ENCODE assay signal across 21 cellular contexts in genomic region chr9:89839952-89840351, GRCh38.
A peak's percentile ranks its signal among the peaks of the same experiment; 100 is the strongest.
DNase-seq lines count a peak whose midpoint lies in the region; ATAC-seq, FAIRE-seq and TF ChIP-seq lines count a peak whose summit lies in the region.
"Had no signal": no experiment of that assay in that cellular context is flagged by ENCODE, and none has a peak within 500 bp of the region (broad histone marks: within the 10 kb centered on the region; RNA-seq: fewer than 3 reads in every experiment).

No MANE protein-coding gene starts in this region.

- H4K20me1 ChIP-seq in H1 (replicated peaks in 1 of 2; ENCODE audit: control insufficient read depth in 1 of 2, insufficient read depth in 2 of 2, low read length in 2 of 2) (no peaks in the 10 kb centered on the region), mammary epithelial cell (ENCODE audit: insufficient read depth, low read length) (no peaks in the 10 kb centered on the region)

- no peaks in the 10 kb centered on the region for H3K79me1 ChIP-seq in H1 (ENCODE audit: low read depth, low read length)
- no peaks in the 10 kb centered on the region for H3K79me1 ChIP-seq in mesenchymal stem cell (replicated peaks; ENCODE audit: low read length, poor library complexity, severe bottlenecking)

- no peak for TF ChIP-seq POLR2A in H1 (IDR thresholded peaks at IDR 0.05; ENCODE audit: control extremely low read depth in 1 of 2, low read depth in 2 of 2, low read length in 2 of 2)

- H3K4me3 ChIP-seq in H1 (ENCODE audit: extremely low read depth in 1 of 4, insufficient read depth in 2 of 4, low read depth in 3 of 4, low read length in 4 of 4) (no peak overlapping the region), mesenchymal stem cell (ENCODE audit: insufficient read depth in 1 of 2, low read depth in 1 of 2, low read length in 2 of 2) (no peak overlapping the region), mammary epithelial cell (replicated peaks in 1 of 3; ENCODE audit: insufficient read depth in 1 of 3, low read depth in 2 of 3, low read length in 3 of 3) (no peak overlapping the region)
- H3K4me3 ChIP-seq: MG63, SJSA1 had no signal

- H2BK15ac ChIP-seq in H1 (ENCODE audit: low read length) = no peak overlapping the region
- H2BK15ac ChIP-seq in mesenchymal stem cell (ENCODE audit: low read depth, poor library complexity, severe bottlenecking) = no peak overlapping the region

- in situ Hi-C loops in mammary epithelial cell (cut with MboI; ENCODE audit: low sequenced_read_pairs in 2 of 2) = no loop called here

- no TSS peak for BruUV-seq in mammary epithelial cell (replicated peaks; lab: Mats Ljungman, UMichigan)

- H3K4ac ChIP-seq in H1 (replicated peaks; ENCODE audit: insufficient read length, low read depth, low read length) (no peak overlapping the region), mesenchymal stem cell (ENCODE audit: low read depth in 1 of 2, low read length in 2 of 2) (peak overlapping the region in 1 of 2 experiments; percentile 64)

- H3K9ac ChIP-seq in H1 (replicated peaks in 1 of 4; ENCODE audit: extremely low read depth in 1 of 4, low read depth in 3 of 4, low read length in 3 of 4) (no peak overlapping the region; a peak in 1 of 7 replicates), mesenchymal stem cell (ENCODE audit: low read length) (peak overlapping the region; percentile 33), mammary epithelial cell (ENCODE audit: insufficient read depth, low read length) (no peak overlapping the region)

- intact Hi-C loops in sciatic nerve (cut with DNase I) = no loop called here
- intact Hi-C loops in mammary epithelial cell (cut with micrococcal nuclease) = no loop called here

- WGBS in H1 (ENCODE audit: extremely low coverage in 1 of 2, insufficient coverage in 1 of 2, insufficient read length in 1 of 2, insufficient replicate concordance in 2 of 2, low coverage in 1 of 2, low lambda C conversion rate in 2 of 2, missing lambda C conversion rate in 1 of 2), 2 experiments = 79% methylated on average over 7 of the region's 7 CpGs; no CpG with 5 or more reads in 1 of the 2 experiments
- 65% methylated on average over 7 of the region's 7 CpGs for WGBS in mesenchymal stem cell
- WGBS in mammary epithelial cell (ENCODE audit: low coverage, missing lambda C conversion rate) = 51% methylated on average over 5 of the region's 7 CpGs

- peaks cover 1 to 18% (median 11%) of the 10 kb centered on the region in 4 experiments; a peak in 6 of 7 replicates for H3K4me1 ChIP-seq in H1 (replicated peaks in 1 of 4; ENCODE audit: control insufficient read depth in 3 of 4, insufficient read depth in 4 of 4, low read length in 3 of 4)
- H3K4me1 ChIP-seq in mesenchymal stem cell (ENCODE audit: control insufficient read depth, insufficient read depth, low read depth, low read length) = no peaks in the 10 kb centered on the region
- peaks cover 3% of the 10 kb centered on the region for H3K4me1 ChIP-seq in mammary epithelial cell (ENCODE audit: insufficient read depth, low read length)
- H3K4me1 ChIP-seq: SJSA1 had no signal

- ATAC-seq in sciatic nerve = peak; percentile 7
- no peak for ATAC-seq in GM21786 (IDR thresholded peaks at IDR 0.05; ENCODE audit: unreplicated experiment)
- ATAC-seq: CD8-positive, alpha-beta T cell; HCT116 had no signal

- POLR2A ChIA-PET in H1 (lab: Charles Lee; ENCODE audit: partially characterized antibody) = no interaction called here

- no peak for TF ChIP-seq RAD21 in H1 (IDR thresholded peaks at IDR 0.05 in 1 of 2, conservative IDR thresholded peaks at IDR 0.05 in 1 of 2; ENCODE audit: low read depth in 2 of 2, low read length in 2 of 2)

- DNase-seq in NCI-H510A treated with DMSO at 0.1 percent for 48 hours (lab: John Stamatoyannopoulos, UW) (peak; percentile 20), NCI-H510A (lab: John Stamatoyannopoulos, UW) (no peak), H1 (ENCODE audit: low read depth in 1 of 2, low spot score in 2 of 2) (no peak), mesenchymal stem cell (peak; percentile 26), sciatic nerve (ENCODE audit: low spot score) (no peak), mammary epithelial cell (no peak), RCC 7860 (ENCODE audit: low spot score) (no peak)
- DNase-seq: 8988T; CD8-positive, alpha-beta T cell; DMS79 treated with DMSO at 0.1 percent for 48 hours; IMR-90; Karpas-422; MG63; NCI-H1092 treated with DMSO at 0.1 percent for 48 hours; NCI-H2081 treated with DMSO at 0.1 percent for 48 hours; NK-92 treated with Interleukin-12 subunit alpha and Interleukin-12 subunit beta, amount 100 ng/mL, for 24 hours; OCI-M1 had no signal

- H3K56ac ChIP-seq in H1 (replicated peaks; ENCODE audit: insufficient read length, low read depth, low read length) = no peak overlapping the region

- no peak overlapping the region for H4K5ac ChIP-seq in H1 (ENCODE audit: insufficient read length, low read depth, low read length)

- H2BK20ac ChIP-seq in H1 (ENCODE audit: low read length) = no peak overlapping the region

- FAIRE-seq in H1 (lab: Jason Lieb, UNC) (no peak), RCC 7860 (lab: Jason Lieb, UNC) (no peak)

- H3K23ac ChIP-seq in H1 (ENCODE audit: insufficient read length) (no peak overlapping the region), mesenchymal stem cell (ENCODE audit: low read length in 2 of 2) (no peak overlapping the region)

- dilution Hi-C loops in mammary epithelial cell (cut with HindIII; ENCODE audit: low sequenced_read_pairs) = no loop called here

- H2BK120ac ChIP-seq in H1 (replicated peaks; ENCODE audit: low read depth, low read length) (no peak overlapping the region), mesenchymal stem cell (ENCODE audit: low read depth, low read length) (peak overlapping the region; percentile 56)

- H3K79me2 ChIP-seq in H1 (ENCODE audit: control insufficient read depth in 1 of 2, insufficient read depth in 2 of 2, low read length in 2 of 2) (no peaks in the 10 kb centered on the region), mammary epithelial cell (ENCODE audit: insufficient read depth, low read length) (no peaks in the 10 kb centered on the region)

- H4K8ac ChIP-seq in H1 (ENCODE audit: extremely low read depth, insufficient read depth, low read length) = no peak overlapping the region
- H4K8ac ChIP-seq in mesenchymal stem cell (ENCODE audit: low read length) = peak overlapping the region; percentile 21

- peaks cover 0 to 3% (median 0%) of the 10 kb centered on the region in 4 experiments; a peak in 1 of 7 replicates for H3K27me3 ChIP-seq in H1 (replicated peaks in 1 of 4; ENCODE audit: control insufficient read depth in 3 of 4, extremely low read depth in 1 of 4, insufficient read depth in 3 of 4, low read length in 3 of 4)
- H3K27me3 ChIP-seq in mesenchymal stem cell (ENCODE audit: control insufficient read depth in 1 of 2, insufficient read depth in 1 of 2, low read length in 2 of 2) = peaks cover 0 to 3% of the 10 kb centered on the region in 2 experiments
- H3K27me3 ChIP-seq in mammary epithelial cell (ENCODE audit: insufficient read depth, low read length) = no peaks in the 10 kb centered on the region
- H3K27me3 ChIP-seq: MG63, SJSA1 had no signal

- H2AK5ac ChIP-seq in H1 (ENCODE audit: low read depth, low read length) (no peak overlapping the region), mesenchymal stem cell (ENCODE audit: low read length, severe bottlenecking) (no peak overlapping the region)

- H4K91ac ChIP-seq in H1 (replicated peaks; ENCODE audit: insufficient read length, low read length) (no peak overlapping the region), mesenchymal stem cell (ENCODE audit: low read length) (peak overlapping the region; percentile 36)

- H3K23me2 ChIP-seq in H1 (ENCODE audit: low read depth, low read length) = no peaks in the 10 kb centered on the region

- CTCF ChIA-PET in H1 (lab: Charles Lee; ENCODE audit: partially characterized antibody) = interaction anchor here (0.8 to 1.5 kb wide), 7 partner anchors 16 to 254 kb away, joined by 3 read pairs; no protein-coding TSS in a partner anchor
- CTCF ChIA-PET in mammary epithelial cell (lab: Charles Lee; ENCODE audit: low non-redundant PET) = no interaction called here

- TF ChIP-seq EP300 in H1 (IDR thresholded peaks at IDR 0.05; ENCODE audit: borderline replicate concordance in 1 of 2, low read depth in 2 of 2, low read length in 2 of 2) = no peak

- H3K4me2 ChIP-seq in H1 (ENCODE audit: insufficient read depth in 1 of 2, low read depth in 2 of 2, low read length in 2 of 2) (no peak overlapping the region), mesenchymal stem cell (ENCODE audit: low read length, poor library complexity, severe bottlenecking) (no peak overlapping the region), mammary epithelial cell (ENCODE audit: insufficient read depth, low read depth, low read length) (no peak overlapping the region)

- H2BK12ac ChIP-seq in H1 (ENCODE audit: low read depth, low read length) (peak overlapping the region; percentile 7; the same call in 1 of the 2 replicates), mesenchymal stem cell (ENCODE audit: low read length in 2 of 2) (peak overlapping the region in 1 of 2 experiments; percentile 76)

- no peak overlapping the region for H3K18ac ChIP-seq in H1 (ENCODE audit: extremely low read depth, low read length)
- peak overlapping the region; percentile 40 to 61 for H3K18ac ChIP-seq in mesenchymal stem cell (ENCODE audit: low read depth in 1 of 2, low read length in 2 of 2)

- no peak for TF ChIP-seq CTCF in H1 (IDR thresholded peaks at IDR 0.05; ENCODE audit: control extremely low read depth in 1 of 3, insufficient read depth in 1 of 3, low read depth in 1 of 3, low read length in 3 of 3)
- no peak for TF ChIP-seq CTCF in mammary epithelial cell (conservative IDR thresholded peaks at IDR 0.05 in 1 of 2, IDR thresholded peaks at IDR 0.05 in 1 of 2; ENCODE audit: extremely low read depth in 1 of 2, insufficient read depth in 1 of 2, low read depth in 1 of 2, low read length in 2 of 2)

- H3K9me3 ChIP-seq in H1 (ENCODE audit: insufficient read depth in 2 of 2, low read depth in 1 of 2, low read length in 1 of 2) = no peaks in the 10 kb centered on the region
- H3K9me3 ChIP-seq in mesenchymal stem cell (ENCODE audit: control insufficient read depth, low read length) = no peaks in the 10 kb centered on the region
- H3K9me3 ChIP-seq in mammary epithelial cell (replicated peaks; ENCODE audit: insufficient read depth, low read length) = no peaks in the 10 kb centered on the region
- H3K9me3 ChIP-seq: MG63, SJSA1 had no signal

- no peaks in the 10 kb centered on the region for H3K36me3 ChIP-seq in H1 (ENCODE audit: control insufficient read depth in 2 of 4, insufficient read depth in 4 of 4, low read length in 3 of 4)
- H3K36me3 ChIP-seq in mesenchymal stem cell (ENCODE audit: control insufficient read depth in 1 of 2, insufficient read depth in 2 of 2, low read depth in 1 of 2, low read length in 2 of 2) = no peaks in the 10 kb centered on the region
- H3K36me3 ChIP-seq in mammary epithelial cell (ENCODE audit: insufficient read depth, low read length) = no peaks in the 10 kb centered on the region
- H3K36me3 ChIP-seq: MG63, SJSA1 had no signal

- H2BK5ac ChIP-seq in H1 (ENCODE audit: low read depth, low read length) = no peak overlapping the region
- no peak overlapping the region for H2BK5ac ChIP-seq in mesenchymal stem cell (ENCODE audit: low read depth, low read length, poor library complexity, severe bottlenecking)

- no peak overlapping the region for H3K14ac ChIP-seq in H1 (ENCODE audit: insufficient read length)
- peak overlapping the region in 1 of 2 experiments; percentile 68 for H3K14ac ChIP-seq in mesenchymal stem cell (ENCODE audit: low read length in 2 of 2)

- H3K27ac ChIP-seq in H1 (ENCODE audit: low read depth, low read length) = no peak overlapping the region
- H3K27ac ChIP-seq in mesenchymal stem cell (ENCODE audit: low read length, poor library complexity, severe bottlenecking) = no peak overlapping the region
- no peak overlapping the region for H3K27ac ChIP-seq in mammary epithelial cell (ENCODE audit: insufficient read depth, low read depth, low read length)
- H3K27ac ChIP-seq: RWPE1, SJSA1 had no signal

- H2AFZ ChIP-seq in H1 (ENCODE audit: low read length) (no peak overlapping the region), mesenchymal stem cell (ENCODE audit: low read depth, low read length) (peak overlapping the region; percentile 39), mammary epithelial cell (ENCODE audit: low read depth, low read length) (no peak overlapping the region)

Comparison
In these comparisons a context has a peak if more than half of its experiments do, and no peak if none do; other contexts are left out.
1. DNase-seq: peak in NCI-H510A treated with DMSO at 0.1 percent for 48 hours (single experiment) and mesenchymal stem cell (single experiment); none in NCI-H510A (single experiment), H1 (0 of 2), sciatic nerve (single experiment), mammary epithelial cell (single experiment) and RCC 7860 (single experiment).